In the genomic region with DNA sequence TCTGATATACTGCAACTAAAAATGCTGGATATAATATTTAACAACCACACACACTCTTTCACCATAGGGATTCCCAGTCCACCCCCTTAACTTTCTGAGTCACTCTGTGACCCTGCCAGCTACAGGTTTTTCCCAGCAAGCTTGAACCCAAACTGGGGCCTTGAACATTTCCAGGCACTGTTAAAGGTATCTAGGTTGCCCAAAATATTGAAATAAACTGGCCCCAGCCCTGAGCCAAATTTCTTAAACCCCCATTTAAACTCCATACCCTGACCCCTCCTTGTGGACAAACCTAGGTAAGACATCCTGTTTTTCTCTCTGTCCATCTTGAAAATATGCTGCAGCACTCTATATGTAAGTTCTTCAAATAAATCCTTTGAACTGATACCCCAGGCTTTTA, we compare ENCODE assay signal across 1 cellular context.
TF ChIP-seq lines count a peak whose summit lies in the region.

No MANE protein-coding gene starts in this region.

TF ChIP-seq in HepG2, 621 proteins besides CTCF, POLR2A, EP300 and RAD21:
- TF ChIP-seq ZNF282 (IDR thresholded peaks at IDR 0.05; ENCODE audit: partially characterized antibody) = no peak
- TF ChIP-seq HHEX (CRISPR knock-in tag; IDR thresholded peaks at IDR 0.05) = no peak
- TF ChIP-seq SMC3 (IDR thresholded peaks at IDR 0.05; ENCODE audit: low read length) = peak; percentile 75
- peak; percentile 61 for TF ChIP-seq STAG1 (CRISPR knock-in tag; IDR thresholded peaks at IDR 0.05)
- TF ChIP-seq JUND (CRISPR knock-in tag; IDR thresholded peaks at IDR 0.05) = no peak
- TF ChIP-seq HNRNPL (IDR thresholded peaks at IDR 0.05; ENCODE audit: low read depth, low read length) = no peak
- TF ChIP-seq, protein P1, sequence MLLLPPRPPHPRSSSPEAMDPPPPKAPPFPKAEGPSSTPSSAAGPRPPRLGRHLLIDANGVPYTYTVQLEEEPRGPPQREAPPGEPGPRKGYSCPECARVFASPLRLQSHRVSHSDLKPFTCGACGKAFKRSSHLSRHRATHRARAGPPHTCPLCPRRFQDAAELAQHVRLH (CRISPR knock-in tag; IDR thresholded peaks at IDR 0.05; ENCODE audit: borderline replicate concordance, low read depth) = no peak
- TF ChIP-seq ZNF709 (CRISPR knock-in tag; IDR thresholded peaks at IDR 0.05) = no peak
- TF ChIP-seq ERF (CRISPR knock-in tag; IDR thresholded peaks at IDR 0.05) = no peak
- no peak for TF ChIP-seq ZUFSP (CRISPR knock-in tag; IDR thresholded peaks at IDR 0.05; ENCODE audit: borderline replicate concordance)
- TF ChIP-seq TBP (CRISPR knock-in tag; IDR thresholded peaks at IDR 0.05) = no peak
- no peak for TF ChIP-seq SMYD3 (CRISPR knock-in tag; IDR thresholded peaks at IDR 0.05)
- no peak for TF ChIP-seq PITX1 (CRISPR knock-in tag; IDR thresholded peaks at IDR 0.05)
- TF ChIP-seq ZNF468 (CRISPR knock-in tag; IDR thresholded peaks at IDR 0.05) = no peak
- no peak for TF ChIP-seq TCF7L2 (IDR thresholded peaks at IDR 0.05; ENCODE audit: low read depth, low read length)
- TF ChIP-seq, protein P2, sequence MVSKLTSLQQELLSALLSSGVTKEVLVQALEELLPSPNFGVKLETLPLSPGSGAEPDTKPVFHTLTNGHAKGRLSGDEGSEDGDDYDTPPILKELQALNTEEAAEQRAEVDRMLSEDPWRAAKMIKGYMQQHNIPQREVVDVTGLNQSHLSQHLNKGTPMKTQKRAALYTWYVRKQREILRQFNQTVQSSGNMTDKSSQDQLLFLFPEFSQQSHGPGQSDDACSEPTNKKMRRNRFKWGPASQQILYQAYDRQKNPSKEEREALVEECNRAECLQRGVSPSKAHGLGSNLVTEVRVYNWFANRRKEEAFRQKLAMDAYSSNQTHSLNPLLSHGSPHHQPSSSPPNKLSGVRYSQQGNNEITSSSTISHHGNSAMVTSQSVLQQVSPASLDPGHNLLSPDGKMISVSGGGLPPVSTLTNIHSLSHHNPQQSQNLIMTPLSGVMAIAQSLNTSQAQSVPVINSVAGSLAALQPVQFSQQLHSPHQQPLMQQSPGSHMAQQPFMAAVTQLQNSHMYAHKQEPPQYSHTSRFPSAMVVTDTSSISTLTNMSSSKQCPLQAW (CRISPR knock-in tag; IDR thresholded peaks at IDR 0.05) = 0 out of 2 replicates have a peak, but pooled peaks have one; percentile 24
- TF ChIP-seq ZC3H4 (CRISPR knock-in tag; IDR thresholded peaks at IDR 0.05; ENCODE audit: borderline replicate concordance) = no peak
- no peak for TF ChIP-seq PRDM10 (CRISPR knock-in tag; IDR thresholded peaks at IDR 0.05; ENCODE audit: low read depth)
- TF ChIP-seq ZNF138 (CRISPR knock-in tag; IDR thresholded peaks at IDR 0.05; ENCODE audit: low read depth) = no peak
- no peak for TF ChIP-seq RARG (CRISPR knock-in tag; IDR thresholded peaks at IDR 0.05; ENCODE audit: low read depth)
